ENCODE assay signal across 23 cellular contexts in the genomic region with DNA sequence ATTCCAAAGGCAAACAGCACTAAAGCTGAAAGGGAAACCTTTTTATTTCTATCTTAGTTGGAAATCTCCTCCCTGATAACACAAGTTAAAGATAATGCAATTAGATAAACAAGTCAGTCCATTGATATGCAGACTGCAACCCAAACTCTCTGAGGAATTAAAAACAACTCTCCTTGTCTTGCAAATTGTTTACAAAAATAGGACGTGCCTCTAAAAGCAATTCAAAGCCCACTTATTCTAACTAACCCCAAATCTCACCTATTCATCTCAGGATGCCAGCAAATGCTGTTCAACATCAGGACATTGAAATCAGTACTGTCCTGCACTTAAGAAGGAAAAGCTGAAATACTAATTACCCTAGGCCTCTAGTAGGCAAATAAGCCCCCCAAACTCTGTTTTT. TPM values are rescaled to one million over a fixed set of nuclear protein-coding genes. Genes with fewer than 3 reads are reported as not detected.
"Had no signal": no experiment of that assay in that cellular context is flagged by ENCODE, and none has a peak within 500 bp of the region (broad histone marks: within the 10 kb centered on the region; RNA-seq: fewer than 3 reads in every experiment).

No MANE protein-coding gene starts in this region.

- FAIRE-seq: RCC 7860 had no signal

- DNase-seq: activated B cell treated with CpG ODN at 0.5 μM for 24 hours; activated CD4-positive, alpha-beta memory T cell treated with anti-CD3 and anti-CD28 coated beads for 36 hours; activated CD4-positive, alpha-beta T cell treated with anti-CD3 and anti-CD28 coated beads, Interleukin-2, amount 10 ng/mL, durations not matched to agents 7 days and 5 days; activated CD8-positive, alpha-beta memory T cell treated with anti-CD3 and anti-CD28 coated beads for 24 hours; activated effector memory CD4-positive, alpha-beta T cell treated with anti-CD3 and anti-CD28 coated beads, Interleukin-2, amount 50 U/mL, for 16 hours; activated naive CD4-positive, alpha-beta T cell treated with Interleukin-2 at 50 U/mL for 16 hours; activated T-cell treated with anti-CD3 and anti-CD28 coated beads, Interleukin-2, amount 50 U/mL, for 4 hours; amygdala; brain microvascular endothelial cell; Karpas-422; MM.1S; NCI-H1105 treated with DMSO at 0.1 percent for 48 hours; NCI-H146; NCI-H187 treated with DMSO at 0.1 percent for 48 hours; NCI-H2081 treated with DMSO at 0.1 percent for 48 hours; NCI-H446; NCI-H524; PC-3; SHP77 treated with DMSO at 0.1 percent for 48 hours; T-helper 17 cell; T-helper 9 cell had no signal

- H3K36me3 ChIP-seq: brain microvascular endothelial cell, cardiac muscle cell had no signal

- ATAC-seq: activated T-cell treated with anti-CD3 and anti-CD28 coated beads, Interleukin-2, amount 50 U/mL, for 4 hours; PC-3; T-helper 17 cell had no signal

- H3K27ac ChIP-seq: brain microvascular endothelial cell, cardiac muscle cell had no signal

- H3K27me3 ChIP-seq: brain microvascular endothelial cell, cardiac muscle cell had no signal

- H3K4me3 ChIP-seq: cardiac muscle cell had no signal

RNA-seq across cellular contexts. Expression of a gene that starts 12.8 kb away (rescaled TPM):
- total RNA-seq: activated B cell treated with CpG ODN at 0.5 μM for 24 hours had no signal
